ENCODE assay signal across 25 cellular contexts in genomic region chr1:199038188-199038587, GRCh38.
"Had no signal": no experiment of that assay in that cellular context is flagged by ENCODE, and none has a peak within 500 bp of the region (broad histone marks: within the 10 kb centered on the region; RNA-seq: fewer than 3 reads in every experiment).

No MANE protein-coding gene starts in this region.

- H3K4me2 ChIP-seq: smooth muscle cell had no signal

- ATAC-seq: left lobe of liver; sciatic nerve; stimulated activated naive CD8-positive, alpha-beta T cell treated with anti-CD3 and anti-CD28 coated beads, Interleukin-15, amount 100 ng/mL, for 72 hours had no signal

- H3K4me3 ChIP-seq: colonic mucosa, lung, smooth muscle cell, suprapubic skin, transverse colon, uterus had no signal

- H3K9me3 ChIP-seq: colonic mucosa, suprapubic skin, transverse colon, uterus had no signal

- DNase-seq: activated CD4-positive, alpha-beta T cell treated with anti-CD3 and anti-CD28 coated beads, Interleukin-2, amount 50 U/mL, for 1 hour; activated CD4-positive, CD25-positive, alpha-beta regulatory T cell treated with anti-CD3 and anti-CD28 coated beads, Interleukin-2, amount 50 U/mL, for 72 hours; activated CD8-positive, alpha-beta memory T cell treated with anti-CD3 and anti-CD28 coated beads for 24 hours; activated CD8-positive, alpha-beta memory T cell treated with anti-CD3 and anti-CD28 coated beads, Interleukin-2, amount 50 U/mL, for 48 hours; activated effector memory CD4-positive, alpha-beta T cell treated with anti-CD3 and anti-CD28 coated beads, Interleukin-2, amount 50 U/mL, for 16 hours; activated naive CD4-positive, alpha-beta T cell treated with anti-CD3 and anti-CD28 coated beads, Interleukin-2, amount 50 U/mL, for 16 hours; activated T-cell treated with anti-CD3 and anti-CD28 coated beads, Interleukin-2, amount 50 U/mL, for 48 hours; aorta; brain microvascular endothelial cell; colonic mucosa; endodermal cell; foreskin fibroblast; glutamatergic neuron; hippocampal formation; nucleus accumbens; stimulated activated CD4-positive, alpha-beta T cell treated with anti-CD3 and anti-CD28 coated beads, Interleukin-4, amount 100 ng/mL, for 1 hour; stimulated activated naive CD8-positive, alpha-beta T cell treated with anti-CD3 and anti-CD28 coated beads, Interleukin-15, amount 100 ng/mL, for 72 hours; transverse colon; uterus had no signal

- H3K27me3 ChIP-seq: brain microvascular endothelial cell, colonic mucosa, suprapubic skin, transverse colon, uterus had no signal

- H3K27ac ChIP-seq: brain microvascular endothelial cell, colonic mucosa, epithelial cell of prostate, suprapubic skin, transverse colon, uterus had no signal

- H3K4me1 ChIP-seq: colonic mucosa, suprapubic skin, transverse colon, uterus had no signal

- H3K36me3 ChIP-seq: brain microvascular endothelial cell, colonic mucosa, suprapubic skin, transverse colon, uterus had no signal
